Comparison of ENCODE assay signal across 2 cellular contexts in genomic region chrX:7921750-7922149, GRCh38.
TF ChIP-seq lines count a peak whose summit lies in the region.

No MANE protein-coding gene starts in this region.

TF ChIP-seq in HepG2, 621 proteins besides CTCF, POLR2A, EP300 and RAD21 (continues in another document):
- TF ChIP-seq SNAPC4 (CRISPR knock-in tag; IDR thresholded peaks at IDR 0.05): no peak
- TF ChIP-seq ZUFSP (CRISPR knock-in tag; IDR thresholded peaks at IDR 0.05; ENCODE audit: borderline replicate concordance): no peak
- TF ChIP-seq CCAR2 (optimal IDR thresholded peaks at IDR 0.05; ENCODE audit: low read depth, low read length): no peak
- no peak for TF ChIP-seq ZNF451 (CRISPR knock-in tag; IDR thresholded peaks at IDR 0.05)
- TF ChIP-seq STAT6 (CRISPR knock-in tag; IDR thresholded peaks at IDR 0.05; ENCODE audit: borderline replicate concordance): no peak
- TF ChIP-seq MAFG (CRISPR knock-in tag; IDR thresholded peaks at IDR 0.05): no peak
- no peak for TF ChIP-seq RBM22 (optimal IDR thresholded peaks at IDR 0.05; ENCODE audit: low read length)
- TF ChIP-seq PRDM15 (CRISPR knock-in tag; IDR thresholded peaks at IDR 0.05): no peak
- no peak for TF ChIP-seq SIN3A (IDR thresholded peaks at IDR 0.05; ENCODE audit: borderline replicate concordance, low read depth, low read length)

TF ChIP-seq in SK-N-SH treated with all-trans-retinoic acid at 6 μM for 48 hours, 23 proteins besides CTCF, POLR2A, EP300 and RAD21:
- TF ChIP-seq CREB5 (CRISPR knock-in tag; IDR thresholded peaks at IDR 0.05; ENCODE audit: low read depth): no peak
- no peak for TF ChIP-seq GLIS3 (CRISPR knock-in tag; IDR thresholded peaks at IDR 0.05)
- no peak for TF ChIP-seq RARB (CRISPR knock-in tag; IDR thresholded peaks at IDR 0.05)
- no peak for TF ChIP-seq PATZ1 (CRISPR knock-in tag; IDR thresholded peaks at IDR 0.05; ENCODE audit: borderline replicate concordance)
- no peak for TF ChIP-seq ZC3H10 (CRISPR knock-in tag; IDR thresholded peaks at IDR 0.05)
- no peak for TF ChIP-seq BACH2 (CRISPR knock-in tag; IDR thresholded peaks at IDR 0.05; ENCODE audit: borderline replicate concordance)
- no peak for TF ChIP-seq TCF4 (CRISPR knock-in tag; IDR thresholded peaks at IDR 0.05; ENCODE audit: borderline replicate concordance)
- no peak for TF ChIP-seq ZFP3 (CRISPR knock-in tag; IDR thresholded peaks at IDR 0.05)
- no peak for TF ChIP-seq TOX (CRISPR knock-in tag; IDR thresholded peaks at IDR 0.05; ENCODE audit: borderline replicate concordance)
- TF ChIP-seq TSHZ2 (CRISPR knock-in tag; IDR thresholded peaks at IDR 0.05): no peak
- no peak for TF ChIP-seq OSR1 (CRISPR knock-in tag; IDR thresholded peaks at IDR 0.05)
- TF ChIP-seq CSDC2 (CRISPR knock-in tag; IDR thresholded peaks at IDR 0.05): no peak
- TF ChIP-seq ESRRG (CRISPR knock-in tag; IDR thresholded peaks at IDR 0.05): no peak
- no peak for TF ChIP-seq ZNF70 (CRISPR knock-in tag; IDR thresholded peaks at IDR 0.05)
- TF ChIP-seq CSRNP3 (CRISPR knock-in tag; IDR thresholded peaks at IDR 0.05): no peak
- TF ChIP-seq POU6F1 (CRISPR knock-in tag; IDR thresholded peaks at IDR 0.05; ENCODE audit: borderline replicate concordance, low read depth): no peak
- TF ChIP-seq PPARA (CRISPR knock-in tag; IDR thresholded peaks at IDR 0.05; ENCODE audit: borderline replicate concordance): no peak
- TF ChIP-seq ZFP30 (CRISPR knock-in tag; IDR thresholded peaks at IDR 0.05): no peak
- TF ChIP-seq ZNF8 (CRISPR knock-in tag; IDR thresholded peaks at IDR 0.05): no peak
